18 cellular contexts compared by ENCODE assay signal in the genomic region with DNA sequence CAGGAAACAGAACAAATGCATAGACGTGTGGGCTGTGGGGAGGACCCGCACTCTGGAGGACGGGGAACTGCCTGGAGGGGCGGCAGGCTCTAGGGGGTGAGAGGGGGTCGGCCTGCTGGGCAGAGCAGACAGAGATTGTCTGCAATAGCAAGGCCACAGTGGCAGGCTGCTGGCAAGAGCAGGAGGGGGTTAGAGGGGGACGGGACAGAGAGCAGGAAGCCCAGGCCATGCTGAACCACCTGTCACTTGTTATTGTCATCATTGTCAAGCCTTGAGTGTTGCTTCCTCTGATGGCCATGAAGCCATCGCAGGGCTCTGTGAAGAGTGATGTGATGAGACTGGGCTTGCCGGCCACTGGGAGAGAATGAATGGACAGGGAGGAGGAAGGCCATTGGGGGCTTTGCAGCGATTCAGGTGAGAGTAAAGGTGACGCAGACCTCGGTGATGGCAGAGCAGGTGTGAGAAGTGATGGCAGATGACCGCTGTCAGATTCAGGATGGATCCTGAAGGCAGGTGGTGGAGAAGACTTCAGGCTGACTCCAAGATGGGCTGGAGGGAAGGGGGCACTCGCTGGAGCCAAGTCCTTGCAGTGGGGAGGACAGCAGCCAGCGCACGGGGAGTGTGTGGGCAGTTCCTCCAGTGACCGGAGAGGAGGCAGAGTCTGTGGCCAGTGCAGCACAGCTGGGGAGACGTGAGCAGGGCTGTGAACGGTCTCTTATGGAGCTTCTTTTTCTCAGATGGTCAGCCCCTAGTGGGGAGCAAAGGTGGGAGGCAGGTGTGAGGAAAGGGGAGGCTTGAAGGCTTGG. TPM values are rescaled to one million over a fixed set of nuclear protein-coding genes. Genes with fewer than 3 reads are reported as not detected.
DNase-seq lines count a peak whose midpoint lies in the region; ATAC-seq and TF ChIP-seq lines count a peak whose summit lies in the region.
"Had no signal": no experiment of that assay in that cellular context is flagged by ENCODE, and none has a peak within 500 bp of the region (broad histone marks: within the 10 kb centered on the region; RNA-seq: fewer than 3 reads in every experiment).

No MANE protein-coding gene starts in this region.

- H3K27ac Mint-ChIP-seq in natural killer cell treated with Interleukin-12 subunit alpha and Interleukin-12 subunit beta and Interleukin-15 and Interleukin-18, amount 100 ng/mL, for 72 hours = no peak overlapping the region
- peak overlapping the region in 1 of 2 donors; percentile 30 for H3K27ac Mint-ChIP-seq in natural killer cell
- H3K27ac Mint-ChIP-seq: HFFc6 had no signal

- no peak overlapping the region for H3K4me3 Mint-ChIP-seq in natural killer cell treated with Interleukin-12 subunit alpha and Interleukin-12 subunit beta and Interleukin-15 and Interleukin-18, amount 100 ng/mL, for 72 hours
- no peak overlapping the region for H3K4me3 Mint-ChIP-seq in natural killer cell
- H3K4me3 Mint-ChIP-seq: HFFc6 had no signal

- 78 to 88% methylated on average over 18 of the region's 18 CpGs for WGBS in testis, 2 donors

- H3K4me1 Mint-ChIP-seq in natural killer cell treated with Interleukin-12 subunit alpha and Interleukin-12 subunit beta and Interleukin-15 and Interleukin-18, amount 100 ng/mL, for 72 hours (ENCODE audit: low read depth in 2 of 2) = no peaks in the 10 kb centered on the region
- H3K4me1 Mint-ChIP-seq in natural killer cell = peaks cover 0 to 8% of the 10 kb centered on the region in 2 donors

- ATAC-seq in natural killer cell treated with Interleukin-12 subunit alpha and Interleukin-12 subunit beta and Interleukin-15 and Interleukin-18, amount 100 ng/mL, for 72 hours = no peak
- ATAC-seq in natural killer cell (no peak), left lung (peak; percentile 20), SK-N-SH treated with all-trans-retinoic acid at 6 μM for 48 hours (no peak)

- H3K9me3 Mint-ChIP-seq in natural killer cell treated with Interleukin-12 subunit alpha and Interleukin-12 subunit beta and Interleukin-15 and Interleukin-18, amount 100 ng/mL, for 72 hours = no peaks in the 10 kb centered on the region
- no peaks in the 10 kb centered on the region for H3K9me3 Mint-ChIP-seq in natural killer cell
- H3K9me3 Mint-ChIP-seq: HFFc6 had no signal

- no peaks in the 10 kb centered on the region for H3K27me3 ChIP-seq in left lung
- H3K27me3 ChIP-seq in testis = no peaks in the 10 kb centered on the region

- no peaks in the 10 kb centered on the region for H3K9me3 ChIP-seq in left lung
- H3K9me3 ChIP-seq in testis = no peaks in the 10 kb centered on the region

- TF ChIP-seq CTCF in natural killer cell (IDR thresholded peaks at IDR 0.05) (no peak), left lung (IDR thresholded peaks at IDR 0.05) (no peak), testis (IDR thresholded peaks at IDR 0.05) (no peak)

- intact Hi-C loops in natural killer cell (cut with micrococcal nuclease) (no loop called here), left lung (cut with DNase I) (no loop called here), posterior vena cava (cut with DNase I) (loop anchor here in 1 of 2 donors (10.0 kb wide), 2 partner anchors 56 to 266 kb away; no protein-coding TSS in a partner anchor), testis (cut with DNase I; ENCODE audit: low total_unique reads) (no loop called here)

- no peak for TF ChIP-seq POLR2A in testis (IDR thresholded peaks at IDR 0.05)

- H3K27me3 Mint-ChIP-seq in natural killer cell treated with Interleukin-12 subunit alpha and Interleukin-12 subunit beta and Interleukin-15 and Interleukin-18, amount 100 ng/mL, for 72 hours = no peaks in the 10 kb centered on the region
- H3K27me3 Mint-ChIP-seq in natural killer cell (ENCODE audit: low read depth in 2 of 2) = no peaks in the 10 kb centered on the region

- DNase-seq in natural killer cell treated with Interleukin-12 subunit alpha and Interleukin-12 subunit beta and Interleukin-15 and Interleukin-18, amount 100 ng/mL, for 72 hours (ENCODE audit: low spot score) = peak; percentile 40
- DNase-seq in natural killer cell (no peak), left lung (no peak), posterior vena cava (ENCODE audit: low spot score) (peak; percentile 58), testis (no peak)
- DNase-seq in activated naive CD4-positive, alpha-beta T cell (lab: John Stamatoyannopoulos, UW) = no peak
- DNase-seq: AML-193; DMS79; HFFc6; Kasumi-1; MM.1S; NCI-H1092 treated with DMSO at 0.1 percent for 48 hours; NCI-H1694 treated with DMSO at 0.1 percent for 48 hours; NK-92 treated with Interleukin-12 subunit alpha and Interleukin-12 subunit beta, amount 100 ng/mL, for 24 hours; SIG-M5 had no signal

- no peak overlapping the region for H3K4me3 ChIP-seq in left lung
- H3K4me3 ChIP-seq in testis = no peak overlapping the region

- no peak overlapping the region for H3K27ac ChIP-seq in left lung
- no peak overlapping the region for H3K27ac ChIP-seq in testis

- no peaks in the 10 kb centered on the region for H3K36me3 Mint-ChIP-seq in natural killer cell treated with Interleukin-12 subunit alpha and Interleukin-12 subunit beta and Interleukin-15 and Interleukin-18, amount 100 ng/mL, for 72 hours
- no peaks in the 10 kb centered on the region for H3K36me3 Mint-ChIP-seq in natural killer cell

- no peaks in the 10 kb centered on the region for H3K36me3 ChIP-seq in left lung
- no peaks in the 10 kb centered on the region for H3K36me3 ChIP-seq in testis (ENCODE audit: low read depth, missing control alignments)

- no peaks in the 10 kb centered on the region for H3K4me1 ChIP-seq in left lung
- H3K4me1 ChIP-seq in testis = no peaks in the 10 kb centered on the region

TF ChIP-seq in SK-N-SH treated with all-trans-retinoic acid at 6 μM for 48 hours, 23 proteins besides CTCF, POLR2A, EP300 and RAD21:
- TF ChIP-seq CREB5 (CRISPR knock-in tag; IDR thresholded peaks at IDR 0.05; ENCODE audit: low read depth) (no peak), BACH2 (CRISPR knock-in tag; IDR thresholded peaks at IDR 0.05; ENCODE audit: borderline replicate concordance) (no peak)
- TF ChIP-seq, protein P1, sequence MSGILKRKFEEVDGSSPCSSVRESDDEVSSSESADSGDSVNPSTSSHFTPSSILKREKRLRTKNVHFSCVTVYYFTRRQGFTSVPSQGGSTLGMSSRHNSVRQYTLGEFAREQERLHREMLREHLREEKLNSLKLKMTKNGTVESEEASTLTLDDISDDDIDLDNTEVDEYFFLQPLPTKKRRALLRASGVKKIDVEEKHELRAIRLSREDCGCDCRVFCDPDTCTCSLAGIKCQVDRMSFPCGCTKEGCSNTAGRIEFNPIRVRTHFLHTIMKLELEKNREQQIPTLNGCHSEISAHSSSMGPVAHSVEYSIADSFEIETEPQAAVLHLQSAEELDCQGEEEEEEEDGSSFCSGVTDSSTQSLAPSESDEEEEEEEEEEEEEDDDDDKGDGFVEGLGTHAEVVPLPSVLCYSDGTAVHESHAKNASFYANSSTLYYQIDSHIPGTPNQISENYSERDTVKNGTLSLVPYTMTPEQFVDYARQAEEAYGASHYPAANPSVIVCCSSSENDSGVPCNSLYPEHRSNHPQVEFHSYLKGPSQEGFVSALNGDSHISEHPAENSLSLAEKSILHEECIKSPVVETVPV (CRISPR knock-in tag; IDR thresholded peaks at IDR 0.05) = no peak
- TF ChIP-seq, protein P2, sequence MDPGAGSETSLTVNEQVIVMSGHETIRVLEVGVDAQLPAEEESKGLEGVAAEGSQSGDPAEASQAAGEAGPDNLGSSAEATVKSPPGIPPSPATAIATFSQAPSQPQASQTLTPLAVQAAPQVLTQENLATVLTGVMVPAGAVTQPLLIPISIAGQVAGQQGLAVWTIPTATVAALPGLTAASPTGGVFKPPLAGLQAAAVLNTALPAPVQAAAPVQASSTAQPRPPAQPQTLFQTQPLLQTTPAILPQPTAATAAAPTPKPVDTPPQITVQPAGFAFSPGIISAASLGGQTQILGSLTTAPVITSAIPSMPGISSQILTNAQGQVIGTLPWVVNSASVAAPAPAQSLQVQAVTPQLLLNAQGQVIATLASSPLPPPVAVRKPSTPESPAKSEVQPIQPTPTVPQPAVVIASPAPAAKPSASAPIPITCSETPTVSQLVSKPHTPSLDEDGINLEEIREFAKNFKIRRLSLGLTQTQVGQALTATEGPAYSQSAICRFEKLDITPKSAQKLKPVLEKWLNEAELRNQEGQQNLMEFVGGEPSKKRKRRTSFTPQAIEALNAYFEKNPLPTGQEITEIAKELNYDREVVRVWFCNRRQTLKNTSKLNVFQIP (CRISPR knock-in tag; IDR thresholded peaks at IDR 0.05; ENCODE audit: borderline replicate concordance, low read depth) = no peak
TF ChIP-seq in SK-N-SH treated with all-trans-retinoic acid at 6 μM for 48 hours: peak in this region for 0.

RNA-seq across cellular contexts. Expression of gene HTT-AS, which starts 43.6 kb away (rescaled TPM):
- not detected for total RNA-seq in natural killer cell treated with Interleukin-12 subunit alpha and Interleukin-12 subunit beta and Interleukin-15 and Interleukin-18, amount 100 ng/mL, for 72 hours
- total RNA-seq in natural killer cell (not detected), left lung (not detected), posterior vena cava (not detected), testis (not detected)
- not detected for polyA plus RNA-seq in testis (ENCODE audit: insufficient read depth, low read depth, low replicate concordance)
- total RNA-seq: HFFc6, OCI-LY7, RPMI7951 had no signal

RNA-seq across cellular contexts. Expression of gene HTT, which starts 43.7 kb away (rescaled TPM):
- 100 to 1,000 TPM in 1 of 2 donors, 10 to 100 TPM in 1; 62.4 to 116 TPM for total RNA-seq in natural killer cell treated with Interleukin-12 subunit alpha and Interleukin-12 subunit beta and Interleukin-15 and Interleukin-18, amount 100 ng/mL, for 72 hours
- total RNA-seq in natural killer cell (100 to 1,000 TPM; 132 to 175 (median 165) TPM), left lung (10 to 100 TPM; 72.9 to 75.9 TPM), posterior vena cava (10 to 100 TPM; 47.4 to 49.0 TPM), testis (100 to 1,000 TPM; 146 to 168 TPM)
- polyA plus RNA-seq in testis (ENCODE audit: insufficient read depth, low read depth, low replicate concordance) = 45.2 TPM

Comparison
In these comparisons a context has a peak if more than half of its experiments do, and no peak if none do; other contexts are left out.
1. DNase-seq: peak in natural killer cell treated with Interleukin-12 subunit alpha and Interleukin-12 subunit beta and Interleukin-15 and Interleukin-18, amount 100 ng/mL, for 72 hours (single experiment) and posterior vena cava (single experiment); none in natural killer cell (single experiment), left lung (0 of 2), testis (single experiment) and activated naive CD4-positive, alpha-beta T cell (0 of 4).